26 cellular contexts compared by ENCODE assay signal in genomic region chr4:89416968-89417367, GRCh38.
"Had no signal": no experiment of that assay in that cellular context is flagged by ENCODE, and none has a peak within 500 bp of the region (broad histone marks: within the 10 kb centered on the region; RNA-seq: fewer than 3 reads in every experiment).

No MANE protein-coding gene starts in this region.

- H3K27me3 ChIP-seq: brain microvascular endothelial cell had no signal

- DNase-seq: activated CD4-positive, alpha-beta memory T cell treated with anti-CD3 and anti-CD28 coated beads for 36 hours; activated CD4-positive, alpha-beta T cell treated with anti-CD3 and anti-CD28 coated beads, Interleukin-2, amount 10 ng/mL, durations not matched to agents 7 days and 5 days; activated CD4-positive, CD25-positive, alpha-beta regulatory T cell; activated CD8-positive, alpha-beta memory T cell treated with anti-CD3 and anti-CD28 coated beads for 24 hours; activated gamma-delta T cell; activated naive CD4-positive, alpha-beta T cell treated with anti-CD3 and anti-CD28 coated beads for 36 hours; activated T-cell treated with anti-CD3 and anti-CD28 coated beads, Interleukin-2, amount 50 U/mL, for 4 hours; amygdala; brain microvascular endothelial cell; cerebellar nuclear complex; Karpas-422; MV-4-11; NCI-H1092 treated with DMSO at 0.1 percent for 48 hours; NCI-H1417 treated with DMSO at 0.1 percent for 48 hours; NCI-H1694 treated with DMSO at 0.1 percent for 48 hours; NCI-H2029 treated with DMSO at 0.1 percent for 48 hours; NCI-H345; NCI-H510A; NCI-H526 treated with DMSO at 0.1 percent for 48 hours; NCI-H82; RPMI8226; SK-N-SH; T-helper 1 cell had no signal

- H3K4me2 ChIP-seq: SK-N-SH had no signal

- H3K9me2 ChIP-seq: SK-N-SH had no signal

- H3K9me3 ChIP-seq: SK-N-SH had no signal

- H3K27ac ChIP-seq: brain microvascular endothelial cell, VCaP had no signal

- H3K36me3 ChIP-seq: brain microvascular endothelial cell had no signal

- ATAC-seq: activated T-cell treated with anti-CD3 and anti-CD28 coated beads, Interleukin-2, amount 50 U/mL, for 4 hours; Panc1; Right ventricle myocardium inferior had no signal

- H3K9ac ChIP-seq: SK-N-SH had no signal
